Comparison of ENCODE assay signal across 9 cellular contexts in genomic region chr18:21703241-21703820, GRCh38. TPM values are rescaled to one million over a fixed set of nuclear protein-coding genes. Genes with fewer than 3 reads are reported as not detected.
DNase-seq lines count a peak whose midpoint lies in the region; ATAC-seq, FAIRE-seq and TF ChIP-seq lines count a peak whose summit lies in the region.
"Had no signal": no experiment of that assay in that cellular context is flagged by ENCODE, and none has a peak within 500 bp of the region (broad histone marks: within the 10 kb centered on the region; RNA-seq: fewer than 3 reads in every experiment).

No MANE protein-coding gene starts in this region.

- H3K9ac ChIP-seq in HepG2 (ENCODE audit: insufficient read depth, low read depth, low read length) = peak overlapping the region; percentile 90

- no TSS peak for BruUV-seq in HepG2 (replicated peaks; lab: Mats Ljungman, UMichigan)

- no peaks in the 10 kb centered on the region; a peak in 1 of 5 replicates for H3K27me3 ChIP-seq in HepG2 (ENCODE audit: control insufficient read depth in 1 of 2, insufficient read depth in 2 of 2, low read length in 2 of 2)

- ATAC-seq in HepG2 = no peak
- ATAC-seq in GM21360 (IDR thresholded peaks at IDR 0.05; ENCODE audit: unreplicated experiment) = no peak

- H4K20me1 ChIP-seq in HepG2 (ENCODE audit: insufficient read depth, low read length) = no peaks in the 10 kb centered on the region

- DNase-seq in AG09309 (ENCODE audit: low read depth) = no peak
- peak; percentile 36 for DNase-seq in GM19238 (ENCODE audit: insufficient read length, low spot score)
- peak; percentile 69 for DNase-seq in NCI-H69 (lab: John Stamatoyannopoulos, UW)
- DNase-seq in astrocyte of the spinal cord (ENCODE audit: low read depth, low spot score) = no peak
- no peak for DNase-seq in HepG2 (ENCODE audit: low spot score)
- DNase-seq in OCI-M2 (lab: John Stamatoyannopoulos, UW; ENCODE audit: unreplicated experiment) = no peak

- H3K27ac ChIP-seq in HepG2 (ENCODE audit: extremely low read length, insufficient read depth, low read length) = peak overlapping the region; percentile 89

- H3K9me3 ChIP-seq in HepG2 (ENCODE audit: low read length) = no peaks in the 10 kb centered on the region

- in situ Hi-C loops in astrocyte of the spinal cord (cut with HindIII; ENCODE audit: low sequenced_read_pairs) = no loop called here
- in situ Hi-C loops in HepG2 (cut with HindIII; ENCODE audit: extremely low pct_ligation_motif_present, low pct_unique_long_range_greater_than_20kb) = no loop called here

- CTCF ChIA-PET in HepG2 (lab: Yijun Ruan, JAX; ENCODE audit: low intra/inter-chr PET ratio, low total read pairs) = no interaction called here

- peak overlapping the region; percentile 86 for H3K4me2 ChIP-seq in HepG2 (ENCODE audit: low read depth, low read length)

- H3K4me3 ChIP-seq in AG09309 (ENCODE audit: control insufficient read depth, low read depth, low read length) (peak overlapping the region; percentile 84), astrocyte of the spinal cord (ENCODE audit: low read depth, low read length) (peak overlapping the region; percentile 81), HepG2 (replicated peaks in 1 of 3; ENCODE audit: insufficient read depth in 1 of 3, low read depth in 2 of 3, low read length in 3 of 3) (peak overlapping the region; percentile 76 to 90 (median 85))

- POLR2A ChIA-PET in HepG2 (lab: Yijun Ruan, JAX) = no interaction called here

- FAIRE-seq in HepG2 (lab: Jason Lieb, UNC) = no peak
- FAIRE-seq: islet of Langerhans had no signal

- H3K36me3 Mint-ChIP-seq in stimulated activated naive CD8-positive, alpha-beta T cell treated with anti-CD3 and anti-CD28 coated beads, Interleukin-15, Interleukin-2, amounts not matched to agents 100 ng/mL and 50 ng/mL, for 24 hours (ENCODE audit: low read depth) = peaks cover 21% of the 10 kb centered on the region

- H3K79me2 ChIP-seq in HepG2 (ENCODE audit: insufficient read depth, low read length) = peaks cover 12% of the 10 kb centered on the region

- peaks cover 52% of the 10 kb centered on the region for H3K4me1 ChIP-seq in HepG2 (ENCODE audit: insufficient read depth, low read length)

- 7% methylated on average over 16 of the region's 17 CpGs for WGBS in HepG2 (ENCODE audit: low lambda C conversion rate)

- TF ChIP-seq CTCF in AG09309 (IDR thresholded peaks at IDR 0.05; ENCODE audit: control insufficient read depth, insufficient read depth, low read depth, low read length, missing control alignments) (no peak), astrocyte of the spinal cord (IDR thresholded peaks at IDR 0.05; ENCODE audit: low read depth, low read length) (no peak), HepG2 (CRISPR knock-in tag; IDR thresholded peaks at IDR 0.05) (no peak)

- TF ChIP-seq EP300 in HepG2 (IDR thresholded peaks at IDR 0.05; ENCODE audit: low read depth in 2 of 2, low read length in 2 of 2) (no peak), HepG2 (CRISPR knock-in tag; IDR thresholded peaks at IDR 0.05; ENCODE audit: borderline replicate concordance) (no peak)

- H3K27ac Mint-ChIP-seq in stimulated activated naive CD8-positive, alpha-beta T cell treated with anti-CD3 and anti-CD28 coated beads, Interleukin-15, Interleukin-2, amounts not matched to agents 100 ng/mL and 50 ng/mL, for 24 hours = peak overlapping the region; percentile 83

- H3K4me3 Mint-ChIP-seq in stimulated activated naive CD8-positive, alpha-beta T cell treated with anti-CD3 and anti-CD28 coated beads, Interleukin-15, Interleukin-2, amounts not matched to agents 100 ng/mL and 50 ng/mL, for 24 hours = peak overlapping the region; percentile 91

- no peaks in the 10 kb centered on the region for H3K9me3 Mint-ChIP-seq in stimulated activated naive CD8-positive, alpha-beta T cell treated with anti-CD3 and anti-CD28 coated beads, Interleukin-15, Interleukin-2, amounts not matched to agents 100 ng/mL and 50 ng/mL, for 24 hours

- TF ChIP-seq RAD21 in HepG2 (CRISPR knock-in tag; IDR thresholded peaks at IDR 0.05) = no peak

- peak overlapping the region; percentile 56 for H2AFZ ChIP-seq in HepG2 (ENCODE audit: low read length)

- no peaks in the 10 kb centered on the region for H3K27me3 Mint-ChIP-seq in stimulated activated naive CD8-positive, alpha-beta T cell treated with anti-CD3 and anti-CD28 coated beads, Interleukin-15, Interleukin-2, amounts not matched to agents 100 ng/mL and 50 ng/mL, for 24 hours

- intact Hi-C loops in HepG2 (cut with micrococcal nuclease; ENCODE audit: unreplicated experiment) = loop anchor here (5.0 kb wide), 1 partner anchor 91 kb away; the partner anchor contains the start of gene SNRPD1

- H3K36me3 ChIP-seq in HepG2 (replicated peaks in 1 of 2; ENCODE audit: control insufficient read depth in 1 of 2, insufficient read depth in 2 of 2, low read length in 2 of 2) = peaks cover 2 to 8% of the 10 kb centered on the region in 2 experiments; a peak in 2 of 5 replicates

- TF ChIP-seq POLR2A in HepG2 (IDR thresholded peaks at IDR 0.05; ENCODE audit: insufficient read depth in 1 of 2, low read depth in 2 of 2, low read length in 2 of 2) = no peak

- H3K4me1 Mint-ChIP-seq in stimulated activated naive CD8-positive, alpha-beta T cell treated with anti-CD3 and anti-CD28 coated beads, Interleukin-15, Interleukin-2, amounts not matched to agents 100 ng/mL and 50 ng/mL, for 24 hours (ENCODE audit: low read depth) = peaks cover 17% of the 10 kb centered on the region

TF ChIP-seq in HepG2, 621 proteins besides CTCF, POLR2A, EP300 and RAD21:
- TF ChIP-seq HIVEP1 (CRISPR knock-in tag; IDR thresholded peaks at IDR 0.05) (0 out of 2 replicates have a peak, but pooled peaks have one; percentile 45), KMT2A (CRISPR knock-in tag; IDR thresholded peaks at IDR 0.05) (peak; percentile 38; the same call in 1 of the 2 replicates), ZNF567 (CRISPR knock-in tag; IDR thresholded peaks at IDR 0.05; ENCODE audit: borderline replicate concordance) (no peak), SAP130 (CRISPR knock-in tag; IDR thresholded peaks at IDR 0.05; ENCODE audit: low read depth) (peak; percentile 23), ZNF580 (CRISPR knock-in tag; IDR thresholded peaks at IDR 0.05; ENCODE audit: borderline replicate concordance, low read depth) (0 out of 2 replicates have a peak, but pooled peaks have one; percentile 17), LCORL (IDR thresholded peaks at IDR 0.05) (no peak), LCORL (CRISPR knock-in tag; IDR thresholded peaks at IDR 0.05) (0 out of 2 replicates have a peak, but pooled peaks have one; percentile 16)

RNA-seq across cellular contexts. Expression of gene ABHD3, which starts 1.2 kb away (rescaled TPM):
- total RNA-seq in HepG2 (2016; rRNA removed; fragmentation: Illumina TruSeq; extraction: Trizol) = 14.2 and 32.1 TPM in 2 replicates
- total RNA-seq in HepG2 (2016; cell fraction: cytosol; rRNA removed; fragmentation: Illumina TruSeq; extraction: Trizol; ENCODE audit: low read depth) = 6.1 and 6.5 TPM in 2 replicates
- 12.7 and 32.7 TPM in 2 replicates for total RNA-seq in HepG2 (2016; cell fraction: insoluble cytoplasmic fraction; rRNA removed; fragmentation: Illumina TruSeq; extraction: Trizol)
- 6.4 and 8.1 TPM in 2 replicates for total RNA-seq in HepG2 (2016; cell fraction: membrane; rRNA removed; fragmentation: Illumina TruSeq; extraction: Trizol)
- total RNA-seq in HepG2 (2016; cell fraction: nucleus; rRNA removed; fragmentation: Illumina TruSeq; extraction: Trizol) = 44.8 and 49.9 TPM in 2 replicates
- 37.3 and 40.2 TPM in 2 replicates for polyA plus RNA-seq in HepG2 (2011; rRNA removed)
- polyA plus RNA-seq in HepG2 (2011; cell fraction: cytosol; rRNA removed) = 17.9 and 27.7 TPM in 2 replicates
- 33.5 and 40.4 TPM in 2 replicates for polyA plus RNA-seq in HepG2 (2011; cell fraction: nucleus; rRNA removed)
- 28.3 and 31.8 TPM in 2 replicates for polyA plus RNA-seq in HepG2 (2012)
- 2.9 TPM in 2 replicates for polyA plus RNA-seq in HepG2 (2016; cell fraction: cytosol; fragmentation: Illumina TruSeq; extraction: Trizol; ENCODE audit: low read depth)
- 14.3 and 16.5 TPM in 2 replicates for polyA plus RNA-seq in HepG2 (2016; cell fraction: insoluble cytoplasmic fraction; fragmentation: Illumina TruSeq; extraction: Trizol; ENCODE audit: low read depth)
- 3.8 and 5.3 TPM in 2 replicates for polyA plus RNA-seq in HepG2 (2016; cell fraction: membrane; fragmentation: Illumina TruSeq; extraction: Trizol; ENCODE audit: low read depth)
- 75.9 and 82.4 TPM in 2 replicates for polyA plus RNA-seq in HepG2 (2016; cell fraction: nucleus; fragmentation: Illumina TruSeq; extraction: Trizol; ENCODE audit: insufficient read depth, low read depth)
- 15.6 and 65.9 TPM in 2 replicates for polyA minus RNA-seq in HepG2 (2011; rRNA and poly(A)+ RNA removed; ENCODE audit: low replicate concordance)
- polyA minus RNA-seq in HepG2 (2011; cell fraction: cytosol; rRNA and poly(A)+ RNA removed) = 12.3 and 20.1 TPM in 2 replicates
- polyA minus RNA-seq in HepG2 (2011; cell fraction: nucleus; rRNA and poly(A)+ RNA removed) = 36.6 and 51.0 TPM in 2 replicates

RNA-seq across cellular contexts. Expression of gene MIB1, which starts 37.3 kb away (rescaled TPM):
- total RNA-seq in HepG2 (2016; rRNA removed; fragmentation: Illumina TruSeq; extraction: Trizol) = 47.0 and 60.6 TPM in 2 replicates
- 80.8 and 93.1 TPM in 2 replicates for total RNA-seq in HepG2 (2016; cell fraction: cytosol; rRNA removed; fragmentation: Illumina TruSeq; extraction: Trizol; ENCODE audit: low read depth)
- 46.0 and 57.6 TPM in 2 replicates for total RNA-seq in HepG2 (2016; cell fraction: insoluble cytoplasmic fraction; rRNA removed; fragmentation: Illumina TruSeq; extraction: Trizol)
- 44.7 and 51.6 TPM in 2 replicates for total RNA-seq in HepG2 (2016; cell fraction: membrane; rRNA removed; fragmentation: Illumina TruSeq; extraction: Trizol)
- 36.7 and 42.3 TPM in 2 replicates for total RNA-seq in HepG2 (2016; cell fraction: nucleus; rRNA removed; fragmentation: Illumina TruSeq; extraction: Trizol)
- polyA plus RNA-seq in HepG2 (2011; rRNA removed) = 11.2 and 12.0 TPM in 2 replicates
- 5.4 and 8.8 TPM in 2 replicates for polyA plus RNA-seq in HepG2 (2011; cell fraction: cytosol; rRNA removed)
- polyA plus RNA-seq in HepG2 (2011; cell fraction: nucleus; rRNA removed) = 9.9 and 12.0 TPM in 2 replicates
- polyA plus RNA-seq in HepG2 (2012) = 20.7 and 21.4 TPM in 2 replicates
- polyA plus RNA-seq in HepG2 (2016; cell fraction: cytosol; fragmentation: Illumina TruSeq; extraction: Trizol; ENCODE audit: low read depth) = 0.28 and 0.44 TPM in 2 replicates
- polyA plus RNA-seq in HepG2 (2016; cell fraction: insoluble cytoplasmic fraction; fragmentation: Illumina TruSeq; extraction: Trizol; ENCODE audit: low read depth) = 19.5 and 21.8 TPM in 2 replicates
- 1.3 and 1.8 TPM in 2 replicates for polyA plus RNA-seq in HepG2 (2016; cell fraction: membrane; fragmentation: Illumina TruSeq; extraction: Trizol; ENCODE audit: low read depth)
- 24.5 and 25.6 TPM in 2 replicates for polyA plus RNA-seq in HepG2 (2016; cell fraction: nucleus; fragmentation: Illumina TruSeq; extraction: Trizol; ENCODE audit: insufficient read depth, low read depth)
- 35.2 and 42.4 TPM in 2 replicates for polyA minus RNA-seq in HepG2 (2011; rRNA and poly(A)+ RNA removed; ENCODE audit: low replicate concordance)
- 48.0 and 55.6 TPM in 2 replicates for polyA minus RNA-seq in HepG2 (2011; cell fraction: cytosol; rRNA and poly(A)+ RNA removed)
- 44.7 and 56.6 TPM in 2 replicates for polyA minus RNA-seq in HepG2 (2011; cell fraction: nucleus; rRNA and poly(A)+ RNA removed)

Comparison
In these comparisons a context has a peak if more than half of its experiments do, and no peak if none do; other contexts are left out.
1. DNase-seq: peak in GM19238 (single experiment) and NCI-H69 (single experiment); none in AG09309 (single experiment), astrocyte of the spinal cord (single experiment), HepG2 (single experiment) and OCI-M2 (single experiment).
2. Peak in every context shown above with its lines, with median percentiles within 50 percentile points of each other: H3K4me3 ChIP-seq.